Comparison of ENCODE assay signal across 31 cellular contexts in the genomic region with DNA sequence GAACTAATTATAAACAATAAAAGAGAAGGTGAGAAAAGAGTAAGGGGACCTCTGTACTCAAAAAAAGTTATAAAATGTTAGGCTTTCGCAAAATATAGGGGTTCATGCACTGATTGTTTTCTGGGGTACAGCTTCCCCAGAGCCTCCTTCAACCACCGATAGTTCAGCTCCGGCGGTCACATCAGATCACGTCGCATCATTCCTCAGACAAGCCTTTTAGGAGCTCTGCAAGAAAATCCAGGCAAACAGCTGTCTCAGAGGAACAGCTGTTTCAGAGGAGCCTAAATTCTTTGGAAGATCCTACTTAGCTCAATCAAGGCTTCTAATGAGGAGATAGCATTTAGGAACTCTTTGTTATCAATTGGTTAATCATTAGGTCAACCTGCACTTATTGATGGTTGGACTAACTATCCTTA.
"Had no signal": no experiment of that assay in that cellular context is flagged by ENCODE, and none has a peak within 500 bp of the region (broad histone marks: within the 10 kb centered on the region; RNA-seq: fewer than 3 reads in every experiment).

No MANE protein-coding gene starts in this region.

- H3K36me3 Mint-ChIP-seq: activated naive CD4-positive, alpha-beta T cell treated with anti-CD3 and anti-CD28 coated beads, Interleukin-2, amount 50 U/mL, for 72 hours; brain had no signal

- H3K9me3 ChIP-seq: Peyer's patch had no signal

- ATAC-seq: activated CD8-positive, alpha-beta T cell treated with anti-CD3 and anti-CD28 coated beads for 36 hours; activated naive CD4-positive, alpha-beta T cell treated with anti-CD3 and anti-CD28 coated beads, Interleukin-2, amount 50 U/mL, for 72 hours; PC-3 had no signal

- H3K9me3 Mint-ChIP-seq: activated CD8-positive, alpha-beta T cell treated with anti-CD3 and anti-CD28 coated beads for 36 hours; activated naive CD4-positive, alpha-beta T cell treated with anti-CD3 and anti-CD28 coated beads, Interleukin-2, amount 50 U/mL, for 72 hours; activated T-helper 2 cell treated with anti-CD3 and anti-CD28 coated beads, Interferon-gamma antibody, Interleukin-2, Interleukin-4, amounts not matched to agents 10 μg/mL and 5 μg/mL and 100 μg/mL, durations not matched to agents 14 hours and 24 hours and 36 hours; brain had no signal

- DNase-seq: activated CD4-positive, alpha-beta T cell treated with anti-CD3 and anti-CD28 coated beads for 1 hour; activated CD4-positive, alpha-beta T cell treated with anti-CD3 and anti-CD28 coated beads for 48 hours; activated CD4-positive, alpha-beta T cell treated with anti-CD3 and anti-CD28 coated beads, Interleukin-2, amount 50 U/mL, for 4 hours; activated CD4-positive, CD25-positive, alpha-beta regulatory T cell; activated CD8-positive, alpha-beta T cell treated with anti-CD3 and anti-CD28 coated beads for 36 hours; activated gamma-delta T cell; activated naive CD4-positive, alpha-beta T cell treated with Interleukin-2 at 50 U/mL for 16 hours; activated T-cell treated with anti-CD3 and anti-CD28 coated beads, Interleukin-2, amount 50 U/mL, for 1 hour; anterior cingulate cortex; caudate nucleus; MM.1S; MV-4-11; NCI-H1092; NCI-H1436 treated with DMSO at 0.1 percent for 48 hours; NCI-H1694 treated with DMSO at 0.1 percent for 48 hours; NCI-H2029; NCI-H345; NCI-H510A; NCI-H526 treated with DMSO at 0.1 percent for 48 hours; NCI-H774; PC-3; Peyer's patch; RPMI8226; SHP77 treated with DMSO at 0.1 percent for 48 hours; SW 1271; T1000; WERI-Rb-1 had no signal

- H3K27ac ChIP-seq: KMS-11, Peyer's patch, WERI-Rb-1 had no signal

- H3K4me3 ChIP-seq: Peyer's patch had no signal

- H3K36me3 ChIP-seq: Peyer's patch, WERI-Rb-1 had no signal

- H3K27me3 ChIP-seq: Peyer's patch had no signal

- H3K4me1 ChIP-seq: Peyer's patch had no signal

- H3K4me3 Mint-ChIP-seq: activated CD8-positive, alpha-beta T cell treated with anti-CD3 and anti-CD28 coated beads for 36 hours; brain had no signal

- H3K4me2 ChIP-seq: KMS-11 had no signal

- H3K9ac ChIP-seq: KMS-11 had no signal
